ENCODE assay signal across 1 cellular context in the genomic region with DNA sequence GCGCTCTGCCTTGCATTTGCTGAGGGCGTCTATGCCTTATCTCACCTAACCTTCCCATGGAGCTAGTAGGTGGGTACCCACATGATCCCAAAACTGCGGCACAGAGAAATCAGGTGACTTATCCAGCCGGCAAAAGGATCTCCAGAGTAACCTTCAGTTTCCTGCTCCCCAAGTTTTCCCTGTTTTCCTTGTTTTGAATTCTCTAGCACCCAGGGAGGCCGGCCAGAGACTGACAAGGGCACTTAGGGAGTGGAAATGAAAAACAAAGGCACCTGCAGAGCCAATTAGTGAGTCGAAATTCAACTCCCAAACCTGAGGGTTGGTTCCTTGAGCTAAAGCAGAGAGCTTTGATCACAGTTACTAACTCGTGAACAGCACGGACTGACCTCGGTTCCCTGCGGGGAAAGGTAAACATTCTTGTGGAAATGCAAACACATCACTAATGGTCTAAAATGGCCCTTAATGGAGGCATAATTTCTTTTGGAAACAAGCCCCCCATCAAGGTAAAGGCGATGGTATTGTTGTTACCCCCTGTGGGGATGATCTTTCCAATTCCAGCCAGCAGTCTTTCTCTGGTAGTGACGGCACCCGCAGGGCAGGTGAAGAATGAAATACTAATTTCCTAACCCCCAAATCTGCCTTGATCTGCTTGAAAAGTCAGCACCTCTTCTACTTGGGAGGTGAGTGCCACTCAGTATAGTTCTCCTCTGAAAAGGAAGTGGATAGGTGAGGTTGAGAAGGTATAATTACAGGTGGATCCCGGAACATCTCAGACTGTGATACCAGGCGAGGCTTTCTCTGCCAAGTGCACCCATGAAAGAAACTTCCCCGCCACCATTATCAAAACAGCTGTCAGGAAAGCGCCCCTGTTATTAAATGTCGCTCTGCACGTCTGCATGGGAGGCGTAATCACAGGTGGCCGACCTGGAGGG.
TF ChIP-seq lines count a peak whose summit lies in the region.

No MANE protein-coding gene starts in this region.

TF ChIP-seq in H1, 55 proteins besides CTCF, POLR2A, EP300 and RAD21:
- TF ChIP-seq, protein P1, sequence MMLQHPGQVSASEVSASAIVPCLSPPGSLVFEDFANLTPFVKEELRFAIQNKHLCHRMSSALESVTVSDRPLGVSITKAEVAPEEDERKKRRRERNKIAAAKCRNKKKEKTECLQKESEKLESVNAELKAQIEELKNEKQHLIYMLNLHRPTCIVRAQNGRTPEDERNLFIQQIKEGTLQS (IDR thresholded peaks at IDR 0.05; ENCODE audit: insufficient read depth, low read depth, low read length): 0 out of 2 replicates have a peak, but pooled peaks have one; percentile 22
- TF ChIP-seq MAFK (IDR thresholded peaks at IDR 0.05; ENCODE audit: low read depth, low read length) (no peak), TEAD4 (IDR thresholded peaks at IDR 0.05; ENCODE audit: low read depth, low read length) (peak; percentile 26; the same call in 1 of the 2 replicates), RBBP5 (IDR thresholded peaks at IDR 0.05; ENCODE audit: borderline replicate concordance, low read depth, low read length) (no peak), CHD1 (IDR thresholded peaks at IDR 0.05; ENCODE audit: low read depth, low read length) (no peak), SRF (IDR thresholded peaks at IDR 0.05; ENCODE audit: low read depth, low read length) (no peak), CEBPB (IDR thresholded peaks at IDR 0.05; ENCODE audit: low read depth, low read length) (no peak), CBX8 (IDR thresholded peaks at IDR 0.05; ENCODE audit: borderline replicate concordance, low read depth, low read length) (no peak), NRF1 (IDR thresholded peaks at IDR 0.05; ENCODE audit: low read depth, low read length) (no peak), TCF12 (IDR thresholded peaks at IDR 0.05; ENCODE audit: low read depth, low read length) (peak; percentile 63; the same call in 1 of the 2 replicates), SP4 (IDR thresholded peaks at IDR 0.05; ENCODE audit: low read length) (no peak), SIN3A (conservative IDR thresholded peaks at IDR 0.05 in 1 of 2, IDR thresholded peaks at IDR 0.05 in 1 of 2; ENCODE audit: low read depth in 1 of 2, low read length in 2 of 2) (no peak), HDAC2 (IDR thresholded peaks at IDR 0.05; ENCODE audit: borderline replicate concordance in 1 of 2, low read depth in 2 of 2, low read length in 2 of 2) (peak; percentile 21 to 60; a peak in 2 of 4 replicates), KDM1A (IDR thresholded peaks at IDR 0.05; ENCODE audit: borderline replicate concordance, low read length) (peak; percentile 67; the same call in 1 of the 2 replicates), USF2 (IDR thresholded peaks at IDR 0.05; ENCODE audit: low read length) (peak; percentile 51; the same call in 1 of the 2 replicates), KDM5A (IDR thresholded peaks at IDR 0.05; ENCODE audit: low read length) (no peak), CREB1 (IDR thresholded peaks at IDR 0.05) (0 out of 2 replicates have a peak, but pooled peaks have one; percentile 11), BCL11A (IDR thresholded peaks at IDR 0.05; ENCODE audit: low read depth in 2 of 2, low read length in 2 of 2) (no peak), NANOG (IDR thresholded peaks at IDR 0.05; ENCODE audit: insufficient read depth, low read depth, low read length, poor library complexity, severe bottlenecking) (peak; percentile 99), ASH2L (IDR thresholded peaks at IDR 0.05; ENCODE audit: low read length) (peak; percentile 64), ATF2 (IDR thresholded peaks at IDR 0.05; ENCODE audit: low read length) (0 out of 2 replicates have a peak, but pooled peaks have one; percentile 31), JUND (IDR thresholded peaks at IDR 0.05; ENCODE audit: low read length) (no peak), POU5F1 (IDR thresholded peaks at IDR 0.05; ENCODE audit: low read depth, low read length) (no peak), SP1 (IDR thresholded peaks at IDR 0.05; ENCODE audit: low read depth, low read length) (peak; percentile 57)
- TF ChIP-seq, protein P2, sequence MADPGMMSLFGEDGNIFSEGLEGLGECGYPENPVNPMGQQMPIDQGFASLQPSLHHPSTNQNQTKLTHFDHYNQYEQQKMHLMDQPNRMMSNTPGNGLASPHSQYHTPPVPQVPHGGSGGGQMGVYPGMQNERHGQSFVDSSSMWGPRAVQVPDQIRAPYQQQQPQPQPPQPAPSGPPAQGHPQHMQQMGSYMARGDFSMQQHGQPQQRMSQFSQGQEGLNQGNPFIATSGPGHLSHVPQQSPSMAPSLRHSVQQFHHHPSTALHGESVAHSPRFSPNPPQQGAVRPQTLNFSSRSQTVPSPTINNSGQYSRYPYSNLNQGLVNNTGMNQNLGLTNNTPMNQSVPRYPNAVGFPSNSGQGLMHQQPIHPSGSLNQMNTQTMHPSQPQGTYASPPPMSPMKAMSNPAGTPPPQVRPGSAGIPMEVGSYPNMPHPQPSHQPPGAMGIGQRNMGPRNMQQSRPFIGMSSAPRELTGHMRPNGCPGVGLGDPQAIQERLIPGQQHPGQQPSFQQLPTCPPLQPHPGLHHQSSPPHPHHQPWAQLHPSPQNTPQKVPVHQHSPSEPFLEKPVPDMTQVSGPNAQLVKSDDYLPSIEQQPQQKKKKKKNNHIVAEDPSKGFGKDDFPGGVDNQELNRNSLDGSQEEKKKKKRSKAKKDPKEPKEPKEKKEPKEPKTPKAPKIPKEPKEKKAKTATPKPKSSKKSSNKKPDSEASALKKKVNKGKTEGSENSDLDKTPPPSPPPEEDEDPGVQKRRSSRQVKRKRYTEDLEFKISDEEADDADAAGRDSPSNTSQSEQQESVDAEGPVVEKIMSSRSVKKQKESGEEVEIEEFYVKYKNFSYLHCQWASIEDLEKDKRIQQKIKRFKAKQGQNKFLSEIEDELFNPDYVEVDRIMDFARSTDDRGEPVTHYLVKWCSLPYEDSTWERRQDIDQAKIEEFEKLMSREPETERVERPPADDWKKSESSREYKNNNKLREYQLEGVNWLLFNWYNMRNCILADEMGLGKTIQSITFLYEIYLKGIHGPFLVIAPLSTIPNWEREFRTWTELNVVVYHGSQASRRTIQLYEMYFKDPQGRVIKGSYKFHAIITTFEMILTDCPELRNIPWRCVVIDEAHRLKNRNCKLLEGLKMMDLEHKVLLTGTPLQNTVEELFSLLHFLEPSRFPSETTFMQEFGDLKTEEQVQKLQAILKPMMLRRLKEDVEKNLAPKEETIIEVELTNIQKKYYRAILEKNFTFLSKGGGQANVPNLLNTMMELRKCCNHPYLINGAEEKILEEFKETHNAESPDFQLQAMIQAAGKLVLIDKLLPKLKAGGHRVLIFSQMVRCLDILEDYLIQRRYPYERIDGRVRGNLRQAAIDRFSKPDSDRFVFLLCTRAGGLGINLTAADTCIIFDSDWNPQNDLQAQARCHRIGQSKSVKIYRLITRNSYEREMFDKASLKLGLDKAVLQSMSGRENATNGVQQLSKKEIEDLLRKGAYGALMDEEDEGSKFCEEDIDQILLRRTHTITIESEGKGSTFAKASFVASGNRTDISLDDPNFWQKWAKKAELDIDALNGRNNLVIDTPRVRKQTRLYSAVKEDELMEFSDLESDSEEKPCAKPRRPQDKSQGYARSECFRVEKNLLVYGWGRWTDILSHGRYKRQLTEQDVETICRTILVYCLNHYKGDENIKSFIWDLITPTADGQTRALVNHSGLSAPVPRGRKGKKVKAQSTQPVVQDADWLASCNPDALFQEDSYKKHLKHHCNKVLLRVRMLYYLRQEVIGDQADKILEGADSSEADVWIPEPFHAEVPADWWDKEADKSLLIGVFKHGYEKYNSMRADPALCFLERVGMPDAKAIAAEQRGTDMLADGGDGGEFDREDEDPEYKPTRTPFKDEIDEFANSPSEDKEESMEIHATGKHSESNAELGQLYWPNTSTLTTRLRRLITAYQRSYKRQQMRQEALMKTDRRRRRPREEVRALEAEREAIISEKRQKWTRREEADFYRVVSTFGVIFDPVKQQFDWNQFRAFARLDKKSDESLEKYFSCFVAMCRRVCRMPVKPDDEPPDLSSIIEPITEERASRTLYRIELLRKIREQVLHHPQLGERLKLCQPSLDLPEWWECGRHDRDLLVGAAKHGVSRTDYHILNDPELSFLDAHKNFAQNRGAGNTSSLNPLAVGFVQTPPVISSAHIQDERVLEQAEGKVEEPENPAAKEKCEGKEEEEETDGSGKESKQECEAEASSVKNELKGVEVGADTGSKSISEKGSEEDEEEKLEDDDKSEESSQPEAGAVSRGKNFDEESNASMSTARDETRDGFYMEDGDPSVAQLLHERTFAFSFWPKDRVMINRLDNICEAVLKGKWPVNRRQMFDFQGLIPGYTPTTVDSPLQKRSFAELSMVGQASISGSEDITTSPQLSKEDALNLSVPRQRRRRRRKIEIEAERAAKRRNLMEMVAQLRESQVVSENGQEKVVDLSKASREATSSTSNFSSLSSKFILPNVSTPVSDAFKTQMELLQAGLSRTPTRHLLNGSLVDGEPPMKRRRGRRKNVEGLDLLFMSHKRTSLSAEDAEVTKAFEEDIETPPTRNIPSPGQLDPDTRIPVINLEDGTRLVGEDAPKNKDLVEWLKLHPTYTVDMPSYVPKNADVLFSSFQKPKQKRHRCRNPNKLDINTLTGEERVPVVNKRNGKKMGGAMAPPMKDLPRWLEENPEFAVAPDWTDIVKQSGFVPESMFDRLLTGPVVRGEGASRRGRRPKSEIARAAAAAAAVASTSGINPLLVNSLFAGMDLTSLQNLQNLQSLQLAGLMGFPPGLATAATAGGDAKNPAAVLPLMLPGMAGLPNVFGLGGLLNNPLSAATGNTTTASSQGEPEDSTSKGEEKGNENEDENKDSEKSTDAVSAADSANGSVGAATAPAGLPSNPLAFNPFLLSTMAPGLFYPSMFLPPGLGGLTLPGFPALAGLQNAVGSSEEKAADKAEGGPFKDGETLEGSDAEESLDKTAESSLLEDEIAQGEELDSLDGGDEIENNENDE (IDR thresholded peaks at IDR 0.05; ENCODE audit: insufficient replicate concordance, low read length): peak; percentile 43
